ENCODE assay signal across 11 cellular contexts in the genomic region with DNA sequence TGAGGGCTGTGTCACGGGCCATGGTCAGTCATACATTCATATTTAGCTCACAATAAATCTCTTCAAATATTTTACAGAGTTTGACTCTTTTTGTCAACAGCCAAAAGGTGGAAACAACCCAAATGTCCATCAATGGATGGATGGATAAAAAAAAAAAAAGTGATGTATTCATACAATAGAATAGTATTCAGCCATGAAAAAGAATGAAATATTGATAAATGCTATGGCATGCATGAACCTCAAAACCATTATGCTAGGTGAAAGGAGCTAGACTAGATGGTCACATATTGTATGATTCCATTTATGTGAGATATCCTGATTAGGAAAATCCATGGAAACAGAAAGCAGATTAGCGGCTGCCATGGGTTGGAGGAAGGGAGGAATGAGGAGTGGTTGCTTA. TPM values are rescaled to one million over a fixed set of nuclear protein-coding genes. Genes with fewer than 3 reads are reported as not detected.
"Had no signal": no experiment of that assay in that cellular context is flagged by ENCODE, and none has a peak within 500 bp of the region (broad histone marks: within the 10 kb centered on the region; RNA-seq: fewer than 3 reads in every experiment).

No MANE protein-coding gene starts in this region.

- DNase-seq: GM23248, GOT3, H7, H9, HCEC 1CT, HFFc6 had no signal

- H3K9ac ChIP-seq: GM23248 had no signal

- ATAC-seq: GM23338, HCT116 had no signal

- H2AFZ ChIP-seq: GM23248, GM23338 had no signal

- H3K4me3 ChIP-seq: GM23248, GM23338, HAP-1 had no signal

- FAIRE-seq: H1, H54 had no signal

- H3K4me1 ChIP-seq: HAP-1 had no signal

- H3K9me3 ChIP-seq: HAP-1 had no signal

- H3K27ac ChIP-seq: GM23248 had no signal

- H3K4me2 ChIP-seq: GM23338 had no signal

- H3K36me3 ChIP-seq: HAP-1 had no signal

RNA-seq across cellular contexts. Expression of a gene that starts 16.2 kb away (rescaled TPM):
- total RNA-seq: GM23248, H7 had no signal
